In genomic region chr6:114638346-114638745, GRCh38 we compare ENCODE assay signal across 1 cellular context.
TF ChIP-seq lines count a peak whose summit lies in the region.

No MANE protein-coding gene starts in this region.

TF ChIP-seq in H1, 55 proteins besides CTCF, POLR2A, EP300 and RAD21 (continued from another document):
- peak; percentile 57 for TF ChIP-seq CHD7 (IDR thresholded peaks at IDR 0.05; ENCODE audit: insufficient replicate concordance, low read length)
